ENCODE assay signal across 9 cellular contexts in genomic region chr19:9969688-9969975, GRCh38. TPM values are rescaled to one million over a fixed set of nuclear protein-coding genes. Genes with fewer than 3 reads are reported as not detected.
"Had no signal": no experiment of that assay in that cellular context is flagged by ENCODE, and none has a peak within 500 bp of the region (broad histone marks: within the 10 kb centered on the region; RNA-seq: fewer than 3 reads in every experiment).

No MANE protein-coding gene starts in this region.

- H3K9me3 Mint-ChIP-seq: H9 had no signal

- H3K27ac ChIP-seq: GM23248 had no signal

- H3K27ac Mint-ChIP-seq: H9 had no signal

- DNase-seq: GM23248, GOT3, H9, HCEC 1CT, KG1 had no signal

- H3K4me1 Mint-ChIP-seq: IgD-negative memory B cell had no signal

- H2AFZ ChIP-seq: GM23248 had no signal

- H3K4me3 ChIP-seq: GM23248 had no signal

- H3K9ac ChIP-seq: GM23248 had no signal

- H3K4me3 Mint-ChIP-seq: H9, IgD-negative memory B cell had no signal

- FAIRE-seq: HTR-8/SVneo had no signal

- H3K36me3 Mint-ChIP-seq: IgD-negative memory B cell had no signal

RNA-seq across cellular contexts. Expression of gene OLFM2, which starts 33.3 kb away (rescaled TPM):
- total RNA-seq: HT-29 had no signal

RNA-seq across cellular contexts. Expression of gene COL5A3, which starts 40.7 kb away (rescaled TPM):
- total RNA-seq: H4, HT-29 had no signal
- polyA plus RNA-seq: IgD-negative memory B cell had no signal

RNA-seq across cellular contexts. Expression of gene RDH8, which starts 43.7 kb away (rescaled TPM):
- total RNA-seq: H4, H9, HT-29 had no signal
- polyA plus RNA-seq: IgD-negative memory B cell had no signal
